Comparison of ENCODE assay signal across 10 cellular contexts in genomic region chr2:38572167-38572566, GRCh38. TPM values are rescaled to one million over a fixed set of nuclear protein-coding genes. Genes with fewer than 3 reads are reported as not detected.
DNase-seq lines count a peak whose midpoint lies in the region; ATAC-seq, FAIRE-seq and TF ChIP-seq lines count a peak whose summit lies in the region.
"Had no signal": no experiment of that assay in that cellular context is flagged by ENCODE, and none has a peak within 500 bp of the region (broad histone marks: within the 10 kb centered on the region; RNA-seq: fewer than 3 reads in every experiment).

No MANE protein-coding gene starts in this region.

- TF ChIP-seq CTCF in HFF-Myc (IDR thresholded peaks at IDR 0.05; ENCODE audit: low read depth, low read length, missing control alignments) (no peak), astrocyte (IDR thresholded peaks at IDR 0.05; ENCODE audit: insufficient read depth, low read depth, low read length) (no peak), vagina (IDR thresholded peaks at IDR 0.05) (no peak)

- H3K79me2 ChIP-seq in astrocyte (ENCODE audit: insufficient read depth, low read length): peaks cover 10% of the 10 kb centered on the region

- H4K20me1 ChIP-seq in astrocyte (ENCODE audit: insufficient read depth, low read length): peaks cover 38% of the 10 kb centered on the region

- no peaks in the 10 kb centered on the region for H3K9me3 ChIP-seq in astrocyte (ENCODE audit: insufficient read depth, low read depth, low read length)
- no peaks in the 10 kb centered on the region for H3K9me3 ChIP-seq in vagina

- no peak overlapping the region for H3K27ac Mint-ChIP-seq in astrocyte (ENCODE audit: unreplicated experiment)
- H3K27ac Mint-ChIP-seq: stimulated activated memory B cell treated with anti-CD40 and anti-IgM and Interleukin-4, amounts not matched to agents 10 μg/mL and 1 μg/mL and 100 μg/mL, for 72 hours had no signal

- H3K4me3 Mint-ChIP-seq in astrocyte (ENCODE audit: unreplicated experiment): no peak overlapping the region
- H3K4me3 Mint-ChIP-seq: stimulated activated memory B cell treated with anti-CD40 and anti-IgM and Interleukin-4, amounts not matched to agents 10 μg/mL and 1 μg/mL and 100 μg/mL, for 72 hours had no signal

- no peaks in the 10 kb centered on the region for H3K9me3 Mint-ChIP-seq in astrocyte (ENCODE audit: unreplicated experiment)
- H3K9me3 Mint-ChIP-seq: stimulated activated memory B cell treated with anti-CD40 and anti-IgM and Interleukin-4, amounts not matched to agents 10 μg/mL and 1 μg/mL and 100 μg/mL, for 72 hours had no signal

- H3K36me3 Mint-ChIP-seq in astrocyte (ENCODE audit: low read depth, unreplicated experiment): peaks cover 4% of the 10 kb centered on the region
- H3K36me3 Mint-ChIP-seq: stimulated activated memory B cell treated with anti-CD40 and anti-IgM and Interleukin-4, amounts not matched to agents 10 μg/mL and 1 μg/mL and 100 μg/mL, for 72 hours had no signal

- peaks cover 43% of the 10 kb centered on the region for H3K36me3 ChIP-seq in astrocyte (ENCODE audit: insufficient read depth, low read length)
- H3K36me3 ChIP-seq in vagina: peaks cover 0 to 49% of the 10 kb centered on the region in 2 donors

- ATAC-seq in HG02973 (IDR thresholded peaks at IDR 0.05; ENCODE audit: unreplicated experiment): no peak
- ATAC-seq in GM19351 (IDR thresholded peaks at IDR 0.05; ENCODE audit: unreplicated experiment): no peak
- ATAC-seq: stimulated activated memory B cell treated with anti-CD40 and anti-IgM and Interleukin-4, amounts not matched to agents 10 μg/mL and 1 μg/mL and 100 μg/mL, for 72 hours had no signal

- DNase-seq in Ammon's horn (ENCODE audit: low spot score) (peak; percentile 54), HFF-Myc (ENCODE audit: extremely low read depth, low read depth) (peak; percentile 12), astrocyte (ENCODE audit: low read depth) (peak; percentile 82), myocyte (ENCODE audit: low read depth) (peak; percentile 27), vagina (ENCODE audit: extremely low spot score in 2 of 2) (no peak), AG08396 (ENCODE audit: low spot score) (no peak)
- DNase-seq: H7 had no signal

- no peak overlapping the region for H3K9ac ChIP-seq in astrocyte (ENCODE audit: low read length)

- no peaks in the 10 kb centered on the region for H3K27me3 Mint-ChIP-seq in astrocyte (ENCODE audit: low read depth, unreplicated experiment)

- no peak for TF ChIP-seq POLR2A in vagina (IDR thresholded peaks at IDR 0.05)

- H3K27ac ChIP-seq in astrocyte (ENCODE audit: low read depth, low read length) (no peak overlapping the region), vagina (no peak overlapping the region)

- H3K4me1 Mint-ChIP-seq in astrocyte (ENCODE audit: low read depth, unreplicated experiment): peaks cover 11% of the 10 kb centered on the region
- H3K4me1 Mint-ChIP-seq: stimulated activated memory B cell treated with anti-CD40 and anti-IgM and Interleukin-4, amounts not matched to agents 10 μg/mL and 1 μg/mL and 100 μg/mL, for 72 hours had no signal

- peaks cover 8% of the 10 kb centered on the region for H3K4me1 ChIP-seq in astrocyte (ENCODE audit: insufficient read depth, low read length)
- no peaks in the 10 kb centered on the region for H3K4me1 ChIP-seq in vagina

- no peaks in the 10 kb centered on the region for H3K27me3 ChIP-seq in astrocyte (ENCODE audit: insufficient read depth, low read length)
- H3K27me3 ChIP-seq in vagina: no peaks in the 10 kb centered on the region

- peak overlapping the region; percentile 21 for H3K4me2 ChIP-seq in astrocyte (ENCODE audit: low read length)

- intact Hi-C loops in vagina (cut with DNase I): no loop called here

- peak; percentile 54 for FAIRE-seq in astrocyte (lab: Jason Lieb, UNC)

- no peak overlapping the region for H2AFZ ChIP-seq in astrocyte (ENCODE audit: low read depth, low read length)

- H3K4me3 ChIP-seq in HFF-Myc (replicated peaks; ENCODE audit: low read depth, low read length) (no peak overlapping the region), astrocyte (ENCODE audit: insufficient read depth, low read depth, low read length) (no peak overlapping the region), vagina (no peak overlapping the region)

RNA-seq across cellular contexts. Expression of gene HNRNPLL, which starts 30.6 kb away (rescaled TPM):
- 55.9 and 57.5 TPM in 2 replicates for total RNA-seq in astrocyte
- total RNA-seq in myocyte: 36.2 and 44.1 TPM in 2 replicates
- polyA plus RNA-seq in myocyte (2012): 24.6 TPM
- total RNA-seq in vagina: 33.9 TPM

Comparison
In these comparisons a context has a peak if more than half of its experiments do, and no peak if none do; other contexts are left out.
1. DNase-seq: peak in Ammon's horn (single experiment), HFF-Myc (single experiment), astrocyte (single experiment) and myocyte (single experiment); none in vagina (0 of 2) and AG08396 (single experiment).